In genomic region chrX:32847921-32848320, GRCh38 we compare ENCODE assay signal across 19 cellular contexts.
"Had no signal": no experiment of that assay in that cellular context is flagged by ENCODE, and none has a peak within 500 bp of the region (broad histone marks: within the 10 kb centered on the region; RNA-seq: fewer than 3 reads in every experiment).

No MANE protein-coding gene starts in this region.

- H2AFZ ChIP-seq: hepatocyte had no signal

- H3K4me1 Mint-ChIP-seq: naive thymus-derived CD8-positive, alpha-beta T cell had no signal

- H3K36me3 ChIP-seq: esophagus squamous epithelium, neutrophil, spleen, stomach had no signal

- H3K9me3 ChIP-seq: esophagus squamous epithelium, neutrophil, spleen, stomach had no signal

- H3K27ac Mint-ChIP-seq: naive thymus-derived CD8-positive, alpha-beta T cell had no signal

- H3K27me3 Mint-ChIP-seq: naive thymus-derived CD8-positive, alpha-beta T cell had no signal

- H3K4me3 ChIP-seq: coronary artery, dorsolateral prefrontal cortex, esophagus squamous epithelium, hepatocyte, mucosa of descending colon, spleen, stomach had no signal

- H3K36me3 Mint-ChIP-seq: naive thymus-derived CD8-positive, alpha-beta T cell had no signal

- H3K4me1 ChIP-seq: esophagus squamous epithelium, spleen, stomach had no signal

- H3K27ac ChIP-seq: coronary artery, dorsolateral prefrontal cortex, esophagus squamous epithelium, hepatocyte, neutrophil, spleen, stomach had no signal

- H3K4me3 Mint-ChIP-seq: naive thymus-derived CD8-positive, alpha-beta T cell had no signal

- H3K79me2 ChIP-seq: hepatocyte had no signal

- H3K27me3 ChIP-seq: esophagus squamous epithelium, hepatocyte, neutrophil, spleen, stomach had no signal

- DNase-seq: dorsolateral prefrontal cortex; effector CD8-positive, alpha-beta T cell; esophagus squamous epithelium; foreskin fibroblast; head of caudate nucleus; islet precursor cell; mucosa of descending colon; naive thymus-derived CD8-positive, alpha-beta T cell; spleen; stimulated activated CD4-positive, alpha-beta T cell treated with anti-CD3 and anti-CD28 coated beads, Interleukin-15, amount 100 ng/mL, for 24 hours; stimulated activated CD4-positive, alpha-beta T cell treated with anti-CD3 and anti-CD28 coated beads, Interleukin-2, amount 100 ng/mL, for 24 hours; stimulated activated CD4-positive, alpha-beta T cell treated with anti-CD3 and anti-CD28 coated beads, Interleukin-4, amount 100 ng/mL, for 4 hours; stimulated activated naive CD4-positive, alpha-beta T cell; stomach; substantia nigra; trophoblast cell had no signal

- H3K4me2 ChIP-seq: hepatocyte had no signal
